In the genomic region with DNA sequence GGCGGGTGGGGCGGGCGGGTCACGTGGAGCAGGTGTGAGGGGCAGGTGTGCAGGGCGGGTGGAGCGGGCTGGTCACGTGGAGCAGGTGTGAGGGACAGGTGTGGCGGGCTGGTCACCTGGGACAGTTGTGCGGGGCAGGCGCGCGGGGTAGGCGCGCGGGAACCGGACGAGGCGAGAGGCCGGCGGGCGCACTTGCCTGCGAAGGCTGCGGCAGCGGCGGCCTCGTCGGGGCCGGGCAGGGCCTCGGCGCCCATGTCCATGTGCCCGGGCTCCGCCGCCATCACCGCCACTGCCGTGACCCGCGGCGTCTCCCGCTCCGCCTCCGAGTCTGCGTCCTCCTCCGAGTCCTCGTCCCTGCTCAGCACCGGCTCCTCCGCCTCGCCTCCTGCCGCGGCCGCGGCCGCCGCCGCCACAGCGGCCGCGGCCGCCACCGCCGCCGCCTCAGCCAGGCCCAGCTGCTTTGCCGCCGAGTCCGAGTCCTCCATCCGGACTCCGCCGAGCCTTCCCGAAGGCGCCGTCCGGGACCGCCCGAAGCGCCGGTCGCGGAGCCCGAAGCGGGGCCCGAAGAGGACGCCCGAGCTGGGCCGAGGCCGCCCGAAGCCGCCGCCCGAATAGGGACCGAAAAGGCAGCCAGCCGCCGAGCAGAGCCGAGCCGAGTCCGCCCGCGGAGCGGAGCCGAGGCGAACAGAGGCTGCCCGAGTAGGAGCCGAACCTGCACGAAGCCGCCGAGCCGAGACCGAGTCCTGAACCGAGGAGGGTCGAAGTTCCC, we compare ENCODE assay signal across 8 cellular contexts. TPM values are rescaled to one million over a fixed set of nuclear protein-coding genes. Genes with fewer than 3 reads are reported as not detected.
DNase-seq lines count a peak whose midpoint lies in the region; ATAC-seq and TF ChIP-seq lines count a peak whose summit lies in the region.

A gene with protein sequence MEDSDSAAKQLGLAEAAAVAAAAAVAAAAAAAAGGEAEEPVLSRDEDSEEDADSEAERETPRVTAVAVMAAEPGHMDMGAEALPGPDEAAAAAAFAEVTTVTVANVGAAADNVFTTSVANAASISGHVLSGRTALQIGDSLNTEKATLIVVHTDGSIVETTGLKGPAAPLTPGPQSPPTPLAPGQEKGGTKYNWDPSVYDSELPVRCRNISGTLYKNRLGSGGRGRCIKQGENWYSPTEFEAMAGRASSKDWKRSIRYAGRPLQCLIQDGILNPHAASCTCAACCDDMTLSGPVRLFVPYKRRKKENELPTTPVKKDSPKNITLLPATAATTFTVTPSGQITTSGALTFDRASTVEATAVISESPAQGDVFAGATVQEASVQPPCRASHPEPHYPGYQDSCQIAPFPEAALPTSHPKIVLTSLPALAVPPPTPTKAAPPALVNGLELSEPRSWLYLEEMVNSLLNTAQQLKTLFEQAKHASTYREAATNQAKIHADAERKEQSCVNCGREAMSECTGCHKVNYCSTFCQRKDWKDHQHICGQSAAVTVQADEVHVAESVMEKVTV (minus strand): TSS at position 660 of the 769 bp plus-strand sequence. CDS start 175 bp downstream, at position 485.

- H3K4me1 ChIP-seq in gastroesophageal sphincter = peaks cover 0 to 55% (median 33%) of the 10 kb centered on the region in 3 donors
- H3K4me1 ChIP-seq in neutrophil (ENCODE audit: control insufficient read depth in 1 of 2, insufficient read depth in 1 of 2, low read depth in 1 of 2, low read length in 1 of 2) = peaks cover 33 to 36% of the 10 kb centered on the region in 2 experiments

- H3K27me3 Mint-ChIP-seq in activated naive CD4-positive, alpha-beta T cell treated with anti-CD3 and anti-CD28 coated beads, Interleukin-2, amount 10 ng/mL, durations not matched to agents 7 days and 5 days = peaks cover 6% of the 10 kb centered on the region

- CTCF ChIA-PET in HEK293T (lab: Yijun Ruan, JAX) = no interaction called here
- CTCF ChIA-PET in activated naive CD4-positive, alpha-beta T cell treated with anti-CD3 and anti-CD28 coated beads, Interleukin-2, amount 10 ng/mL, durations not matched to agents 7 days and 5 days (lab: Charles Lee) = interaction anchor here (0.8 to 1.7 kb wide), 2 partner anchors 27 to 38 kb away, joined by 3 to 10 read pairs; no protein-coding TSS in a partner anchor

- H3K27ac ChIP-seq in gastroesophageal sphincter = peak within 1 kb of the TSS; percentile 87 to 99 (median 98)
- peak within 1 kb of the TSS; percentile 98 for H3K27ac ChIP-seq in neutrophil
- peak within 1 kb of the TSS; percentile 98 for H3K27ac ChIP-seq in substantia nigra (ENCODE audit: low read depth, low read length, poor library complexity, severe bottlenecking)

- peak in 1 of 4 experiments; percentile 7 for TF ChIP-seq CTCF in gastroesophageal sphincter (IDR thresholded peaks at IDR 0.05)
- TF ChIP-seq CTCF in neutrophil (IDR thresholded peaks at IDR 0.05) = peak; percentile 58

- H3K4me3 ChIP-seq in gastroesophageal sphincter (peak within 1 kb of the TSS; percentile 62 to 94), neutrophil (ENCODE audit: low read depth in 1 of 2, low read length in 1 of 2) (peak within 1 kb of the TSS; percentile 87 to 90)

- H3K4me3 Mint-ChIP-seq in activated naive CD4-positive, alpha-beta T cell treated with anti-CD3 and anti-CD28 coated beads, Interleukin-2, amount 10 ng/mL, durations not matched to agents 7 days and 5 days = peak within 1 kb of the TSS; percentile 85

- no peaks in the 10 kb centered on the region for H3K27me3 ChIP-seq in gastroesophageal sphincter
- H3K27me3 ChIP-seq in neutrophil = no peaks in the 10 kb centered on the region

- peak in 1 of 2 donors; percentile 37 for TF ChIP-seq POLR2A in gastroesophageal sphincter (IDR thresholded peaks at IDR 0.05)

- peaks cover 68% of the 10 kb centered on the region for H3K4me1 Mint-ChIP-seq in activated naive CD4-positive, alpha-beta T cell treated with anti-CD3 and anti-CD28 coated beads, Interleukin-2, amount 10 ng/mL, durations not matched to agents 7 days and 5 days

- POLR2A ChIA-PET in HEK293T (lab: Yijun Ruan, JAX) = interaction anchor here (1.6 kb wide), 1 partner anchor 82 kb away, joined by 8 read pairs; no protein-coding TSS in a partner anchor

- no peaks in the 10 kb centered on the region for H3K9me3 ChIP-seq in gastroesophageal sphincter
- no peaks in the 10 kb centered on the region for H3K9me3 ChIP-seq in neutrophil

- TF ChIP-seq EP300 in gastroesophageal sphincter (IDR thresholded peaks at IDR 0.05) = no peak

- H3K36me3 Mint-ChIP-seq in activated naive CD4-positive, alpha-beta T cell treated with anti-CD3 and anti-CD28 coated beads, Interleukin-2, amount 10 ng/mL, durations not matched to agents 7 days and 5 days = peaks cover 22% of the 10 kb centered on the region

- H3K27ac Mint-ChIP-seq in activated naive CD4-positive, alpha-beta T cell treated with anti-CD3 and anti-CD28 coated beads, Interleukin-2, amount 10 ng/mL, durations not matched to agents 7 days and 5 days = peak within 1 kb of the TSS; percentile 96

- H3K9me3 Mint-ChIP-seq in activated naive CD4-positive, alpha-beta T cell treated with anti-CD3 and anti-CD28 coated beads, Interleukin-2, amount 10 ng/mL, durations not matched to agents 7 days and 5 days = no peaks in the 10 kb centered on the region

- ATAC-seq in gastroesophageal sphincter = peak; percentile 86

- DNase-seq in GM03348 (ENCODE audit: low spot score) (peak; percentile 96), HEK293T (ENCODE audit: extremely low spot score) (peak; percentile 96), MV-4-11 (lab: John Stamatoyannopoulos, UW) (peak; percentile 95), SK-N-DZ (ENCODE audit: low spot score) (peak; percentile 98), substantia nigra (lab: John Stamatoyannopoulos, UW) (peak; percentile 63 to 100 (median 95))
- peak; percentile 100 for DNase-seq in activated naive CD4-positive, alpha-beta T cell treated with anti-CD3 and anti-CD28 coated beads, Interleukin-2, amount 10 ng/mL, durations not matched to agents 7 days and 5 days

- 2 to 13% methylated on average over 6 to 9 of the region's 108 CpGs for WGBS in gastroesophageal sphincter (ENCODE audit: low coverage in 1 of 2), 2 donors

- H3K36me3 ChIP-seq in gastroesophageal sphincter (peaks cover 0 to 24% of the 10 kb centered on the region in 2 donors), neutrophil (peaks cover 8% of the 10 kb centered on the region)

TF ChIP-seq in HEK293T, 16 proteins besides CTCF, POLR2A, EP300 and RAD21:
- TF ChIP-seq BHLHE40 (IDR thresholded peaks at IDR 0.05; ENCODE audit: borderline replicate concordance) (no peak), L3MBTL2 (conservative IDR thresholded peaks at IDR 0.05) (peak; percentile 60; the same call in 1 of the 2 replicates), FOXA1 (IDR thresholded peaks at IDR 0.05) (no peak)

RNA-seq across cellular contexts. Expression of the gene that starts here (rescaled TPM):
- 64.2 and 98.1 TPM in 2 replicates for polyA plus RNA-seq in SK-N-DZ (2014; cell fraction: cytosol; rRNA removed)
- 49.5 and 51.8 TPM in 2 replicates for polyA plus RNA-seq in SK-N-DZ (2014; cell fraction: nucleus; rRNA removed)
- 10 to 100 TPM; 19.9 to 45.0 (median 35.0) TPM for total RNA-seq in gastroesophageal sphincter

Comparison
In these comparisons a context has a peak if more than half of its experiments do, and no peak if none do; other contexts are left out.
1. Peak in every context shown above with its lines: DNase-seq, ATAC-seq, H3K4me3 ChIP-seq and H3K27ac ChIP-seq.